Comparison of ENCODE assay signal across 8 cellular contexts in the genomic region with DNA sequence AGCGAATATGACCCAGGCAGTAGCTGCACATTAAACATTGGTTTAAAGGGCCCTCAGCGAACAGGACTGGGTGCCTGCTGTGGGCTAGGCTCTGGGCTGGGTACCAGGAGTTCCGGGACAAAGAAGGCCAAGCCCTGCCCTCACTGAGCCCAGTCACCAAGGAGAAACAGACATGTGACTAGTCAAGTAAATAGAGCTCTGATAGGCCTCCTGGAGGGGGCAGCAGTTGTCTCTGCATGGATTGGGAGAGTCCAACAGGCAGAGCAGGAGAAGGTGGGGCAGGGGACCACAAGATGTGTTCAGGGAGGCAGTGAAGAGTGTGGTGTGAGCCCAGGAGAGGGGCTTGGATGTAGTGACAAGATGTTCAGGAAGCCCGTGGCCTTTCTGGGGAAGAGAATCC. TPM values are rescaled to one million over a fixed set of nuclear protein-coding genes. Genes with fewer than 3 reads are reported as not detected.
DNase-seq lines count a peak whose midpoint lies in the region; ATAC-seq and TF ChIP-seq lines count a peak whose summit lies in the region.

No MANE protein-coding gene starts in this region.

- no peaks in the 10 kb centered on the region for H3K9me3 ChIP-seq in A673 (ENCODE audit: low read depth, low read length, poor library complexity, severe bottlenecking)
- no peaks in the 10 kb centered on the region for H3K9me3 ChIP-seq in RWPE2 (ENCODE audit: severe bottlenecking)
- no peaks in the 10 kb centered on the region for H3K9me3 ChIP-seq in upper lobe of right lung

- intact Hi-C loops in A673 (cut with micrococcal nuclease; ENCODE audit: unreplicated experiment), result no loop called here
- intact Hi-C loops in upper lobe of right lung (cut with DNase I), result no loop called here
- intact Hi-C loops in activated T-helper 1 cell treated with anti-CD3 and anti-CD28 coated beads, Interleukin-12 subunit alpha, Interleukin-12 subunit beta, Interleukin-2, Interleukin-4 antibody, amounts not matched to agents 30 ng/mL and 10 ng/mL and 1 ng/mL, durations not matched to agents 14 hours and 24 hours and 36 hours (cut with micrococcal nuclease), result no loop called here

- H3K27ac ChIP-seq in A673 (ENCODE audit: low read depth, low read length, poor library complexity, severe bottlenecking), result no peak overlapping the region
- no peak overlapping the region for H3K27ac ChIP-seq in RWPE2 (ENCODE audit: poor library complexity, severe bottlenecking)
- H3K27ac ChIP-seq in upper lobe of right lung, result no peak overlapping the region

- peak; percentile 30; the same call in 2 of the 3 replicates for ATAC-seq in RWPE2 (ENCODE audit: low read depth)
- peak; percentile 31 for ATAC-seq in upper lobe of right lung
- no peak for ATAC-seq in GM21447 (IDR thresholded peaks at IDR 0.05; ENCODE audit: unreplicated experiment)

- H3K27ac Mint-ChIP-seq in activated T-helper 1 cell treated with anti-CD3 and anti-CD28 coated beads, Interleukin-12 subunit alpha, Interleukin-12 subunit beta, Interleukin-2, Interleukin-4 antibody, amounts not matched to agents 30 ng/mL and 10 ng/mL and 1 ng/mL, durations not matched to agents 14 hours and 24 hours and 36 hours, result no peak overlapping the region

- peak; percentile 60 for DNase-seq in A673 (ENCODE audit: low spot score)
- DNase-seq in GM04503 (ENCODE audit: low read depth), result peak; percentile 39
- no peak for DNase-seq in RWPE2 (ENCODE audit: low spot score)
- peak; percentile 59 for DNase-seq in fibroblast of the conjunctiva (ENCODE audit: low read depth)
- no peak for DNase-seq in upper lobe of right lung
- DNase-seq in hippocampal formation (lab: John Stamatoyannopoulos, UW), result no peak
- no peak for DNase-seq in activated T-helper 1 cell treated with anti-CD3 and anti-CD28 coated beads, Interleukin-12 subunit alpha, Interleukin-12 subunit beta, Interleukin-2, Interleukin-4 antibody, amounts not matched to agents 30 ng/mL and 10 ng/mL and 1 ng/mL, durations not matched to agents 14 hours and 24 hours and 36 hours (ENCODE audit: low spot score)

- peaks cover 5% of the 10 kb centered on the region for H3K36me3 Mint-ChIP-seq in activated T-helper 1 cell treated with anti-CD3 and anti-CD28 coated beads, Interleukin-12 subunit alpha, Interleukin-12 subunit beta, Interleukin-2, Interleukin-4 antibody, amounts not matched to agents 30 ng/mL and 10 ng/mL and 1 ng/mL, durations not matched to agents 14 hours and 24 hours and 36 hours (ENCODE audit: low read depth)

- CTCF ChIA-PET in A673 (lab: Charles Lee), result no interaction called here

- POLR2A ChIA-PET in A673 (lab: Charles Lee; ENCODE audit: low non-redundant PET), result no interaction called here

- H3K4me3 ChIP-seq in A673 (ENCODE audit: low read depth, low read length, poor library complexity, severe bottlenecking) (no peak overlapping the region), RWPE2 (ENCODE audit: severe bottlenecking) (no peak overlapping the region), upper lobe of right lung (no peak overlapping the region)

- TF ChIP-seq CTCF in A673 (conservative IDR thresholded peaks at IDR 0.05; ENCODE audit: low read depth, low read length), result peak; percentile 33; the same call in 1 of the 2 replicates
- TF ChIP-seq CTCF in RWPE2 (IDR thresholded peaks at IDR 0.05; ENCODE audit: poor library complexity, severe bottlenecking), result peak; percentile 49
- TF ChIP-seq CTCF in upper lobe of right lung (IDR thresholded peaks at IDR 0.05), result peak; percentile 15

- peaks cover 20% of the 10 kb centered on the region for H3K4me1 Mint-ChIP-seq in activated T-helper 1 cell treated with anti-CD3 and anti-CD28 coated beads, Interleukin-12 subunit alpha, Interleukin-12 subunit beta, Interleukin-2, Interleukin-4 antibody, amounts not matched to agents 30 ng/mL and 10 ng/mL and 1 ng/mL, durations not matched to agents 14 hours and 24 hours and 36 hours (ENCODE audit: low read depth)

- H3K9me3 Mint-ChIP-seq in activated T-helper 1 cell treated with anti-CD3 and anti-CD28 coated beads, Interleukin-12 subunit alpha, Interleukin-12 subunit beta, Interleukin-2, Interleukin-4 antibody, amounts not matched to agents 30 ng/mL and 10 ng/mL and 1 ng/mL, durations not matched to agents 14 hours and 24 hours and 36 hours, result no peaks in the 10 kb centered on the region

- no peak overlapping the region for H3K4me3 Mint-ChIP-seq in activated T-helper 1 cell treated with anti-CD3 and anti-CD28 coated beads, Interleukin-12 subunit alpha, Interleukin-12 subunit beta, Interleukin-2, Interleukin-4 antibody, amounts not matched to agents 30 ng/mL and 10 ng/mL and 1 ng/mL, durations not matched to agents 14 hours and 24 hours and 36 hours

- H3K36me3 ChIP-seq in A673 (ENCODE audit: insufficient read depth, low read length, poor library complexity, severe bottlenecking) (peaks cover 7% of the 10 kb centered on the region), RWPE2 (ENCODE audit: low read depth) (peaks cover 75% of the 10 kb centered on the region), upper lobe of right lung (no peaks in the 10 kb centered on the region)

- no peaks in the 10 kb centered on the region for H3K27me3 Mint-ChIP-seq in activated T-helper 1 cell treated with anti-CD3 and anti-CD28 coated beads, Interleukin-12 subunit alpha, Interleukin-12 subunit beta, Interleukin-2, Interleukin-4 antibody, amounts not matched to agents 30 ng/mL and 10 ng/mL and 1 ng/mL, durations not matched to agents 14 hours and 24 hours and 36 hours (ENCODE audit: insufficient read depth)

- no TSS peak for BruUV-seq in A673 (replicated peaks; lab: Mats Ljungman, UMichigan)

- no peaks in the 10 kb centered on the region for H3K27me3 ChIP-seq in A673 (replicated peaks; ENCODE audit: insufficient read depth, low read depth, low read length, poor library complexity)
- H3K27me3 ChIP-seq in RWPE2 (ENCODE audit: insufficient read depth, poor library complexity, severe bottlenecking), result no peaks in the 10 kb centered on the region
- H3K27me3 ChIP-seq in upper lobe of right lung, result no peaks in the 10 kb centered on the region

- H3K4me1 ChIP-seq in A673 (ENCODE audit: insufficient read depth, low read length, poor library complexity, severe bottlenecking) (peaks cover 13% of the 10 kb centered on the region), RWPE2 (ENCODE audit: insufficient read depth, poor library complexity, severe bottlenecking) (peaks cover 22% of the 10 kb centered on the region), upper lobe of right lung (peaks cover 40% of the 10 kb centered on the region)

RNA-seq across cellular contexts. Expression of a gene that starts 3.1 kb away (rescaled TPM):
- total RNA-seq in A673 (2021) (182 and 196 TPM in 2 replicates), upper lobe of right lung (169 TPM)
- 215 and 228 TPM in 2 replicates for total RNA-seq in activated T-helper 1 cell treated with anti-CD3 and anti-CD28 coated beads, Interleukin-12 subunit alpha, Interleukin-12 subunit beta, Interleukin-2, Interleukin-4 antibody, amounts not matched to agents 30 ng/mL and 10 ng/mL and 1 ng/mL, durations not matched to agents 14 hours and 24 hours and 36 hours

RNA-seq across cellular contexts. Expression of a gene that starts 42.3 kb away (rescaled TPM):
- total RNA-seq in A673 (2021), result not detected in 2 replicates
- 4.0 TPM for total RNA-seq in upper lobe of right lung
- total RNA-seq in activated T-helper 1 cell treated with anti-CD3 and anti-CD28 coated beads, Interleukin-12 subunit alpha, Interleukin-12 subunit beta, Interleukin-2, Interleukin-4 antibody, amounts not matched to agents 30 ng/mL and 10 ng/mL and 1 ng/mL, durations not matched to agents 14 hours and 24 hours and 36 hours, result not detected in 2 replicates

RNA-seq across cellular contexts. Expression of a gene that starts 42.4 kb away (rescaled TPM):
- total RNA-seq in A673 (2021), result not detected in 2 replicates
- total RNA-seq in upper lobe of right lung, result not detected
- total RNA-seq in activated T-helper 1 cell treated with anti-CD3 and anti-CD28 coated beads, Interleukin-12 subunit alpha, Interleukin-12 subunit beta, Interleukin-2, Interleukin-4 antibody, amounts not matched to agents 30 ng/mL and 10 ng/mL and 1 ng/mL, durations not matched to agents 14 hours and 24 hours and 36 hours, result not detected in 2 replicates

Comparison
In these comparisons a context has a peak if more than half of its experiments do, and no peak if none do; other contexts are left out.
1. DNase-seq: peak in A673 (single experiment), GM04503 (single experiment) and fibroblast of the conjunctiva (single experiment); none in RWPE2 (single experiment), upper lobe of right lung (single experiment), hippocampal formation (0 of 2) and activated T-helper 1 cell treated with anti-CD3 and anti-CD28 coated beads, Interleukin-12 subunit alpha, Interleukin-12 subunit beta, Interleukin-2, Interleukin-4 antibody, amounts not matched to agents 30 ng/mL and 10 ng/mL and 1 ng/mL, durations not matched to agents 14 hours and 24 hours and 36 hours (single experiment).
2. Peak in every context shown above with its lines, with median percentiles within 50 percentile points of each other: CTCF ChIP-seq.